Comparison of ENCODE assay signal across 15 cellular contexts in the genomic region with DNA sequence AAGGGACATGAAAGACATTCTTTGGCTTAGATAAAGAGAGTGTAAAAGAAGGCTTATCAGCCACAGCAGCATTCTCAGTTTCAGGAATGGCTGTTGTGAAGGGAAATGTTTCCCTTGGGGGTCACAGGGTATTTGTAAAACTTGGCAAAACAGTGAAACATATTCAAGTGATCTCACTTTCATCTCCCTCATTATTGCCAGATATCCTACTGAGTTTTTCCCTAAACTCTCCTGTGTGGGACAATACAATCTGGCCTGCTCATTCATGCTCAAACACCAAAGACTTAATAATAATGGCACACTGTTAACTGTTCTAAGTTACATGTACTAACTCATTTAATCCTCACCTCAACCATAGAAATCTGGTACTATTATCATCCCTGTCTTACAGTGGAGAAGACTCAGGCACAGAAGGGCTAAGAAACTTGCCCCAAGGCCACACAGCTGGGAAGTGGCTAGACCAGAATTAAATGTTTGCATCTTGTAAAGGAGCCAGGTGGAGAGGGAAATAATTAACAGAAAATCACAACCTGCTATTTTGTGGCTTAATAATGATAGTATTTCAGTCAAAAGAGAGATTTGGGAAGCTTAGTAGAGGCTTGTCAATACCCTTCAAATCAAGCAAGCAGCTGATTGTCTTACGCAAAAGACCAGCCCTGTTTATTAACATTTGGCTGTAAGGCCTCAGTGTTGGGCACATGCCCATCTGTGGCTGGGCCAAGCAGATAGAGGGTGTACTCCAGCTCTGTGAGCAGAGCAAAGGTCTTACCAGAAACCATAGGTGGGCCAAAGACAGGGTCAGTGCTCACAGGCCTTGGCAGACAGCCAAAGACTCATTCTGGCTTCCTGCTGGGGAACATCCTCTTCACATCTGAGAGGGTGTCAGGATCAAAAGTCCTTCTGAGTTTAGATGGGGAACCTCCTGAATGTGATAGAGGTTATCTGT. TPM values are rescaled to one million over a fixed set of nuclear protein-coding genes. Genes with fewer than 3 reads are reported as not detected.
DNase-seq lines count a peak whose midpoint lies in the region; ATAC-seq and TF ChIP-seq lines count a peak whose summit lies in the region.
"Had no signal": no experiment of that assay in that cellular context is flagged by ENCODE, and none has a peak within 500 bp of the region (broad histone marks: within the 10 kb centered on the region; RNA-seq: fewer than 3 reads in every experiment).

No MANE protein-coding gene starts in this region.

- H3K27ac ChIP-seq in tibial nerve: peak overlapping the region in 1 of 4 donors; percentile 41
- H3K27ac ChIP-seq: GM23248, upper lobe of left lung had no signal

- ATAC-seq in GM18909 (IDR thresholded peaks at IDR 0.05; ENCODE audit: poor library complexity, unreplicated experiment): no peak
- ATAC-seq: T-cell had no signal

- no peaks in the 10 kb centered on the region for H3K4me1 ChIP-seq in tibial nerve
- H3K4me1 ChIP-seq: upper lobe of left lung had no signal

- H3K36me3 ChIP-seq in tibial nerve: no peaks in the 10 kb centered on the region
- H3K36me3 ChIP-seq: upper lobe of left lung had no signal

- WGBS in tibial nerve, 2 donors: 40 to 75% methylated on average over 1 of the region's 1 CpG

- in situ Hi-C loops in astrocyte of the cerebellum (cut with HindIII; ENCODE audit: low sequenced_read_pairs): no loop called here

- no peak for TF ChIP-seq CTCF in astrocyte of the cerebellum (IDR thresholded peaks at IDR 0.05; ENCODE audit: low read depth, low read length, missing control alignments)
- TF ChIP-seq CTCF in tibial nerve (IDR thresholded peaks at IDR 0.05): no peak

- H3K9me3 ChIP-seq in tibial nerve: no peaks in the 10 kb centered on the region
- H3K9me3 ChIP-seq: upper lobe of left lung had no signal

- peaks cover 0 to 19% of the 10 kb centered on the region in 2 donors for H3K27me3 ChIP-seq in tibial nerve
- H3K27me3 ChIP-seq: upper lobe of left lung had no signal

- no peak for TF ChIP-seq POLR2A in tibial nerve (IDR thresholded peaks at IDR 0.05)

- DNase-seq in NCI-H2227 (lab: John Stamatoyannopoulos, UW; ENCODE audit: unreplicated experiment): peak; percentile 45
- DNase-seq in NCI-H2227 treated with DMSO at 0.1 percent for 48 hours (lab: John Stamatoyannopoulos, UW): no peak
- peak; percentile 55 for DNase-seq in astrocyte of the cerebellum (ENCODE audit: low read depth)
- peak; percentile 17 for DNase-seq in iPS-NIHi7 (ENCODE audit: extremely low spot score)
- DNase-seq in tibial nerve (ENCODE audit: low spot score in 2 of 2): peak; percentile 11 to 20
- no peak for DNase-seq in amniotic stem cell (lab: John Stamatoyannopoulos, UW)
- DNase-seq in T-helper 9 cell: no peak
- DNase-seq: GM23248, KBM-7, NCI-H526, posterior cingulate gyrus, T-cell, upper lobe of left lung had no signal

- peak in 1 of 2 donors; percentile 42 for TF ChIP-seq EP300 in tibial nerve (IDR thresholded peaks at IDR 0.05)

- H3K4me3 ChIP-seq in astrocyte of the cerebellum (ENCODE audit: low read depth, low read length): no peak overlapping the region
- no peak overlapping the region for H3K4me3 ChIP-seq in tibial nerve
- H3K4me3 ChIP-seq: GM23248, lung, upper lobe of left lung had no signal

RNA-seq across cellular contexts. Expression of gene SMPX, which starts 17.3 kb away (rescaled TPM):
- not detected for total RNA-seq in tibial nerve
- total RNA-seq: GM23248, T-cell had no signal

Comparison
In these comparisons a context has a peak if more than half of its experiments do, and no peak if none do; other contexts are left out.
1. DNase-seq: peak in NCI-H2227 (single experiment), astrocyte of the cerebellum (single experiment), iPS-NIHi7 (single experiment) and tibial nerve (2 of 2); none in NCI-H2227 treated with DMSO at 0.1 percent for 48 hours (single experiment), amniotic stem cell (single experiment) and T-helper 9 cell (single experiment).